12 cellular contexts compared by ENCODE assay signal in genomic region chr2:136115183-136115751, GRCh38. TPM values are rescaled to one million over a fixed set of nuclear protein-coding genes. Genes with fewer than 3 reads are reported as not detected.
DNase-seq lines count a peak whose midpoint lies in the region; ATAC-seq and TF ChIP-seq lines count a peak whose summit lies in the region.
"Had no signal": no experiment of that assay in that cellular context is flagged by ENCODE, and none has a peak within 500 bp of the region (broad histone marks: within the 10 kb centered on the region; RNA-seq: fewer than 3 reads in every experiment).

No MANE protein-coding gene starts in this region.

- H3K9me3 Mint-ChIP-seq in CD4-positive, CD25-positive, alpha-beta regulatory T cell = peaks cover 0 to 9% (median 0%) of the 10 kb centered on the region in 7 donors
- H3K9me3 Mint-ChIP-seq in activated naive CD4-positive, alpha-beta T cell treated with anti-CD3 and anti-CD28 coated beads, Interleukin-2, amount 50 U/mL, for 72 hours = no peaks in the 10 kb centered on the region
- H3K9me3 Mint-ChIP-seq in natural killer cell = no peaks in the 10 kb centered on the region

- peak overlapping the region; percentile 94 for H3K27ac ChIP-seq in CD4-positive, CD25-positive, alpha-beta regulatory T cell (ENCODE audit: insufficient read depth, low read length, poor library complexity, severe bottlenecking)
- H3K27ac ChIP-seq in HL-60 (replicated peaks) = peak overlapping the region; percentile 67
- H3K27ac ChIP-seq: SK-N-MC, suprapubic skin had no signal

- peak overlapping the region; percentile 100 for H3K4me3 ChIP-seq in CD4-positive, CD25-positive, alpha-beta regulatory T cell (ENCODE audit: low read depth, low read length)
- peak overlapping the region; percentile 87 for H3K4me3 ChIP-seq in HL-60 (replicated peaks; ENCODE audit: insufficient read depth, low read length)

- DNase-seq in CD4-positive, CD25-positive, alpha-beta regulatory T cell = peak in 2 of 3 donors; percentile 26 to 58
- DNase-seq in HL-60 (ENCODE audit: low read depth in 1 of 2, low spot score in 1 of 2) (peak in 1 of 2 experiments; percentile 68), natural killer cell (no peak), G401 (ENCODE audit: low spot score) (no peak)
- no peak for DNase-seq in activated naive CD4-positive, alpha-beta T cell treated with anti-CD3 and anti-CD28 coated beads, Interleukin-2, amount 50 U/mL, for 72 hours (ENCODE audit: low spot score in 2 of 2)
- DNase-seq: IMR-90, NCI-H2227 treated with DMSO at 0.1 percent for 48 hours had no signal

- TF ChIP-seq CTCF in HL-60 (IDR thresholded peaks at IDR 0.05; ENCODE audit: insufficient read depth, low read length) (no peak), natural killer cell (IDR thresholded peaks at IDR 0.05) (no peak)

- intact Hi-C loops in natural killer cell (cut with micrococcal nuclease) = loop anchor here (5.0 to 10.0 kb wide), 7 partner anchors 58 to 373 kb away; partner anchors contain the start of gene UBXN4

- H3K27me3 ChIP-seq in CD4-positive, CD25-positive, alpha-beta regulatory T cell (ENCODE audit: control insufficient read depth, insufficient read depth, low read length) = peaks cover 2% of the 10 kb centered on the region
- no peaks in the 10 kb centered on the region for H3K27me3 ChIP-seq in HL-60 (ENCODE audit: insufficient read depth, poor library complexity, severe bottlenecking)

- peaks cover 22 to 55% (median 41%) of the 10 kb centered on the region in 4 donors for H3K4me1 Mint-ChIP-seq in CD4-positive, CD25-positive, alpha-beta regulatory T cell
- peaks cover 31 to 57% of the 10 kb centered on the region in 2 donors for H3K4me1 Mint-ChIP-seq in natural killer cell

- in situ Hi-C loops in G401 (cut with HindIII; ENCODE audit: low sequenced_read_pairs) = no loop called here

- no peak for ATAC-seq in CD4-positive, CD25-positive, alpha-beta regulatory T cell (ENCODE audit: low read depth in 2 of 2)
- peak in 1 of 2 donors; percentile 3 for ATAC-seq in activated naive CD4-positive, alpha-beta T cell treated with anti-CD3 and anti-CD28 coated beads, Interleukin-2, amount 50 U/mL, for 72 hours
- no peak for ATAC-seq in natural killer cell
- ATAC-seq in HG02763 (IDR thresholded peaks at IDR 0.05; ENCODE audit: unreplicated experiment) = no peak
- no peak for ATAC-seq in HG02885 (IDR thresholded peaks at IDR 0.05; ENCODE audit: poor library complexity, unreplicated experiment)
- no peak for ATAC-seq in GM19035 (IDR thresholded peaks at IDR 0.05; ENCODE audit: unreplicated experiment)

- peak overlapping the region; percentile 92 to 99 (median 98) for H3K4me3 Mint-ChIP-seq in CD4-positive, CD25-positive, alpha-beta regulatory T cell
- H3K4me3 Mint-ChIP-seq in natural killer cell = peak overlapping the region; percentile 90

- peaks cover 27% of the 10 kb centered on the region for H3K27me3 Mint-ChIP-seq in CD4-positive, CD25-positive, alpha-beta regulatory T cell
- no peaks in the 10 kb centered on the region for H3K27me3 Mint-ChIP-seq in natural killer cell (ENCODE audit: low read depth in 2 of 2)

- peak overlapping the region; percentile 69 to 99 (median 94) for H3K27ac Mint-ChIP-seq in CD4-positive, CD25-positive, alpha-beta regulatory T cell
- peak overlapping the region; percentile 94 for H3K27ac Mint-ChIP-seq in activated naive CD4-positive, alpha-beta T cell treated with anti-CD3 and anti-CD28 coated beads, Interleukin-2, amount 50 U/mL, for 72 hours
- peak overlapping the region; percentile 85 to 90 for H3K27ac Mint-ChIP-seq in natural killer cell

- peaks cover 45% of the 10 kb centered on the region for H3K36me3 Mint-ChIP-seq in CD4-positive, CD25-positive, alpha-beta regulatory T cell
- H3K36me3 Mint-ChIP-seq in activated naive CD4-positive, alpha-beta T cell treated with anti-CD3 and anti-CD28 coated beads, Interleukin-2, amount 50 U/mL, for 72 hours = peaks cover 40 to 65% of the 10 kb centered on the region in 2 donors
- H3K36me3 Mint-ChIP-seq in natural killer cell = peaks cover 8% of the 10 kb centered on the region

- peaks cover 41% of the 10 kb centered on the region for H3K4me1 ChIP-seq in CD4-positive, CD25-positive, alpha-beta regulatory T cell (ENCODE audit: control insufficient read depth, insufficient read depth, low read length, poor library complexity, severe bottlenecking)

- H3K9me3 ChIP-seq in CD4-positive, CD25-positive, alpha-beta regulatory T cell (ENCODE audit: control insufficient read depth in 2 of 2, low read length in 2 of 2) = no peaks in the 10 kb centered on the region
- H3K9me3 ChIP-seq: suprapubic skin had no signal

- peaks cover 28% of the 10 kb centered on the region for H3K36me3 ChIP-seq in CD4-positive, CD25-positive, alpha-beta regulatory T cell (ENCODE audit: control insufficient read depth, insufficient read depth, low read length)
- H3K36me3 ChIP-seq: suprapubic skin had no signal

RNA-seq across cellular contexts. Expression of gene CXCR4, which starts 2.7 kb away (rescaled TPM):
- total RNA-seq in CD4-positive, CD25-positive, alpha-beta regulatory T cell = 2,224 TPM
- polyA plus RNA-seq in CD4-positive, CD25-positive, alpha-beta regulatory T cell = 100 to 1,000 TPM; 536 to 682 (median 586) TPM
- total RNA-seq in activated naive CD4-positive, alpha-beta T cell treated with anti-CD3 and anti-CD28 coated beads, Interleukin-2, amount 50 U/mL, for 72 hours = 100 to 1,000 TPM; 104 to 196 TPM
- 100 to 1,000 TPM; 582 to 848 (median 741) TPM for total RNA-seq in natural killer cell
- total RNA-seq in G401 (2014; rRNA removed; shearing (Covaris generic)) = not detected in 2 replicates
- total RNA-seq: IMR-90 had no signal
- polyA plus RNA-seq: IMR-90 had no signal

Comparison
In these comparisons a context has a peak if more than half of its experiments do, and no peak if none do; other contexts are left out.
1. DNase-seq: peak in CD4-positive, CD25-positive, alpha-beta regulatory T cell (2 of 3); none in activated naive CD4-positive, alpha-beta T cell treated with anti-CD3 and anti-CD28 coated beads, Interleukin-2, amount 50 U/mL, for 72 hours (0 of 2), natural killer cell (single experiment) and G401 (single experiment).
2. RNA of gene CXCR4, which starts 2.7 kb away (total RNA-seq): 2,224 TPM in CD4-positive, CD25-positive, alpha-beta regulatory T cell (single experiment), 582 to 848 TPM in natural killer cell and 104 to 196 TPM in activated naive CD4-positive, alpha-beta T cell treated with anti-CD3 and anti-CD28 coated beads, Interleukin-2, amount 50 U/mL, for 72 hours; not detected in G401; every median in the first group is over 100 times any median in the second.
3. Peak in every context shown above with its lines, with median percentiles within 50 percentile points of each other: H3K27ac Mint-ChIP-seq.